ENCODE assay signal across 1 cellular context in genomic region chr2:68177541-68177940, GRCh38.
A peak's percentile ranks its signal among the peaks of the same experiment; 100 is the strongest.
TF ChIP-seq lines count a peak whose summit lies in the region.

No MANE protein-coding gene starts in this region.

TF ChIP-seq in HepG2, 621 proteins besides CTCF, POLR2A, EP300 and RAD21:
- TF ChIP-seq KLF9 (CRISPR knock-in tag; IDR thresholded peaks at IDR 0.05; ENCODE audit: low read depth) (no peak), RBM22 (optimal IDR thresholded peaks at IDR 0.05; ENCODE audit: low read length) (peak; percentile 66)
TF ChIP-seq in HepG2: peak in this region for 1.
